Comparison of ENCODE assay signal across 36 cellular contexts in the genomic region with DNA sequence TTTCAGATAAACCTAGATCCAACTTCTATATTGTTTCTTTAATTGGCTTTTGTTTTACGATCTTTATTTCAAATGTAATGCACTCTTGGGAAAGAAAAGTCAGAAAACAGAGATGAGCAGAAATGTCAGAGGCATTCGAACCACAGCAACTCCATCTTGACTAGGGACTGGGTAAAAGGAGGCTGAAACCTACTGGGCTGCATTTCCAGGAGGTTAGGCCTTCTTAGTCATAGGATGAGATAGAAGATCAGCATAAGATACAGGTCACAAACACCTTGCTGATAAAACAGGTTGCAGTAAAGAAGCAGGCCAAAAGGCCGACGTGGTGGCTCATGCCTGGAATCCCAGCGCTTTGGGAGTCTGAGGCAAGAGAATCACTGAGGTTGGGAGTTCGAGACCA.
"Had no signal": no experiment of that assay in that cellular context is flagged by ENCODE, and none has a peak within 500 bp of the region (broad histone marks: within the 10 kb centered on the region; RNA-seq: fewer than 3 reads in every experiment).

No MANE protein-coding gene starts in this region.

- DNase-seq: activated B cell treated with CpG ODN at 0.5 μM for 24 hours; activated CD4-positive, alpha-beta memory T cell treated with anti-CD3 and anti-CD28 coated beads for 36 hours; activated CD4-positive, alpha-beta T cell treated with anti-CD3 and anti-CD28 coated beads for 4 hours; activated CD4-positive, alpha-beta T cell treated with anti-CD3 and anti-CD28 coated beads, Interleukin-2, amount 10 ng/mL, durations not matched to agents 24 days and 14 days; activated CD4-positive, alpha-beta T cell treated with anti-CD3 and anti-CD28 coated beads, Interleukin-2, amount 50 U/mL, for 1 hour; activated CD4-positive, alpha-beta T cell treated with anti-CD3 and anti-CD28 coated beads, Interleukin-2, amount 50 U/mL, for 4 hours; activated CD4-positive, CD25-positive, alpha-beta regulatory T cell treated with anti-CD3 and anti-CD28 coated beads, Interleukin-2, amount 50 U/mL, for 72 hours; activated CD8-positive, alpha-beta memory T cell treated with anti-CD3 and anti-CD28 coated beads, Interleukin-2, amount 50 U/mL, for 4 hours; activated CD8-positive, alpha-beta T cell treated with anti-CD3 and anti-CD28 coated beads for 36 hours; activated effector memory CD4-positive, alpha-beta T cell treated with anti-CD3 and anti-CD28 coated beads, Interleukin-2, amount 50 U/mL, for 16 hours; activated gamma-delta T cell treated with Interleukin-2 at 50 U/mL for 16 hours; activated naive CD4-positive, alpha-beta T cell; activated naive CD4-positive, alpha-beta T cell treated with anti-CD3 and anti-CD28 coated beads for 36 hours; activated naive CD4-positive, alpha-beta T cell treated with anti-CD3 and anti-CD28 coated beads, Interleukin-2, amount 50 U/mL, for 16 hours; activated naive CD8-positive, alpha-beta T cell treated with anti-CD3 and anti-CD28 coated beads for 36 hours; activated T-cell treated with anti-CD3 and anti-CD28 coated beads for 4 hours; activated T-cell treated with anti-CD3 and anti-CD28 coated beads, Interleukin-2, amount 50 U/mL, for 1 hour; activated T-cell treated with anti-CD3 and anti-CD28 coated beads, Interleukin-2, amount 50 U/mL, for 4 hours; activated T-cell treated with anti-CD3 and anti-CD28 coated beads, Interleukin-2, amount 50 U/mL, for 72 hours; adrenal gland; amniotic stem cell; aorta; body of pancreas; brain microvascular endothelial cell; central memory CD4-positive, alpha-beta T cell; cerebellar nuclear complex; SW 1271; T-helper 1 cell; T-helper 2 cell; T-helper 9 cell; WERI-Rb-1 had no signal

- ATAC-seq: activated CD8-positive, alpha-beta T cell treated with anti-CD3 and anti-CD28 coated beads for 36 hours; activated naive CD4-positive, alpha-beta T cell treated with anti-CD3 and anti-CD28 coated beads, Interleukin-2, amount 50 U/mL, for 72 hours; activated T-cell treated with anti-CD3 and anti-CD28 coated beads, Interleukin-2, amount 50 U/mL, for 4 hours; activated T-cell treated with anti-CD3 and anti-CD28 coated beads, Interleukin-2, amount 50 U/mL, for 72 hours; activated T-helper 17 cell treated with anti-CD3 and anti-CD28 coated beads, Interleukin-2, amount 50 U/mL, for 72 hours; body of pancreas had no signal

- H3K36me3 ChIP-seq: adrenal gland, brain microvascular endothelial cell, breast epithelium, WERI-Rb-1 had no signal

- H3K27ac ChIP-seq: adrenal gland, body of pancreas, brain microvascular endothelial cell, breast epithelium, WERI-Rb-1 had no signal

- H3K4me3 ChIP-seq: adrenal gland, body of pancreas, breast epithelium had no signal

- H3K4me1 ChIP-seq: adrenal gland, body of pancreas, breast epithelium had no signal

- FAIRE-seq: astrocyte, TTC549 had no signal

- H3K9me3 ChIP-seq: adrenal gland, body of pancreas, breast epithelium had no signal

- H3K27me3 ChIP-seq: adrenal gland, body of pancreas, brain microvascular endothelial cell, breast epithelium had no signal
